In genomic region chr10:62696798-62697197, GRCh38 we compare ENCODE assay signal across 17 cellular contexts.
"Had no signal": no experiment of that assay in that cellular context is flagged by ENCODE, and none has a peak within 500 bp of the region (broad histone marks: within the 10 kb centered on the region; RNA-seq: fewer than 3 reads in every experiment).

No MANE protein-coding gene starts in this region.

- H3K4me3 ChIP-seq: esophagus muscularis mucosa, left ventricle myocardium inferior, neural progenitor cell, prostate gland, right atrium auricular region, testis had no signal

- H3K27me3 Mint-ChIP-seq: dendritic cell treated with granulocyte-macrophage colony-stimulating factor and Interleukin-4, amounts not matched to agents 40 ng/mL and 50 ng/mL, for 4 days had no signal

- H3K9me3 ChIP-seq: prostate gland, testis had no signal

- H3K27ac ChIP-seq: esophagus muscularis mucosa, left ventricle myocardium inferior, neural progenitor cell, prostate gland, right atrium auricular region, testis had no signal

- H3K4me3 Mint-ChIP-seq: dendritic cell treated with granulocyte-macrophage colony-stimulating factor and Interleukin-4, amounts not matched to agents 40 ng/mL and 50 ng/mL, for 4 days; neural progenitor cell; type B pancreatic cell; WTC11 had no signal

- H3K4me1 ChIP-seq: esophagus muscularis mucosa, left ventricle myocardium inferior, neural progenitor cell, prostate gland, right atrium auricular region, testis had no signal

- DNase-seq: activated gamma-delta T cell treated with Interleukin-2 at 50 U/mL for 16 hours; effector CD8-positive, alpha-beta T cell; kidney glomerular epithelial cell; left ventricle myocardium inferior; mammary epithelial cell; stimulated activated CD4-positive, alpha-beta T cell treated with anti-CD3 and anti-CD28 coated beads, Interleukin-12 subunit alpha, Interleukin-12 subunit beta, amount 100 ng/mL, for 4 hours; stimulated activated CD4-positive, alpha-beta T cell treated with anti-CD3 and anti-CD28 coated beads, Interleukin-1b, Interleukin-23, amount 100 ng/mL, for 48 hours; stimulated activated CD8-positive, alpha-beta memory T cell treated with anti-CD3 and anti-CD28 coated beads, Interleukin-4, amount 100 ng/mL, for 48 hours; testis had no signal

- ATAC-seq: activated naive CD4-positive, alpha-beta T cell treated with anti-CD3 and anti-CD28 coated beads, Interleukin-2, amount 50 U/mL, for 72 hours; WTC11 had no signal

- H3K27ac Mint-ChIP-seq: activated naive CD4-positive, alpha-beta T cell treated with anti-CD3 and anti-CD28 coated beads, Interleukin-2, amount 50 U/mL, for 72 hours; dendritic cell treated with granulocyte-macrophage colony-stimulating factor and Interleukin-4, amounts not matched to agents 40 ng/mL and 50 ng/mL, for 4 days; neural progenitor cell; type B pancreatic cell; WTC11 had no signal

- H3K27me3 ChIP-seq: neural progenitor cell, right atrium auricular region, testis had no signal

- H3K36me3 Mint-ChIP-seq: neural progenitor cell, type B pancreatic cell had no signal

- H3K36me3 ChIP-seq: esophagus muscularis mucosa, left ventricle myocardium inferior, neural progenitor cell, prostate gland, right atrium auricular region had no signal
